In genomic region chr2:238513346-238513745, GRCh38 we compare ENCODE assay signal across 8 cellular contexts.
DNase-seq lines count a peak whose midpoint lies in the region; ATAC-seq, FAIRE-seq and TF ChIP-seq lines count a peak whose summit lies in the region.

No MANE protein-coding gene starts in this region.

- no peak overlapping the region for H3K27ac ChIP-seq in OCI-LY3 (ENCODE audit: low read length)
- H3K27ac ChIP-seq in small intestine (ENCODE audit: low read depth in 1 of 2, low read length in 1 of 2): no peak overlapping the region

- 0 out of 2 replicates have a peak, but pooled peaks cover 2% of the 10 kb centered on the region for H3K27me3 ChIP-seq in BJ (ENCODE audit: control insufficient read depth, insufficient read depth, low read length)
- no peaks in the 10 kb centered on the region for H3K27me3 ChIP-seq in OCI-LY3 (ENCODE audit: low read depth, low read length)
- no peaks in the 10 kb centered on the region for H3K27me3 ChIP-seq in small intestine (ENCODE audit: control insufficient read depth in 2 of 2, insufficient read depth in 2 of 2, low read length in 2 of 2)

- CTCF ChIA-PET in BJ (lab: Yijun Ruan, JAX): interaction anchor here (0.6 to 7.7 kb wide), 38 partner anchors 9 to 649 kb away, joined by 3 to 60 read pairs (median 4); partner anchors contain the start of gene TWIST2

- H3K4me2 ChIP-seq in OCI-LY3 (ENCODE audit: low read length): no peak overlapping the region

- no peak for ATAC-seq in HG03039 (IDR thresholded peaks at IDR 0.05; ENCODE audit: unreplicated experiment)
- ATAC-seq in HG03095 (IDR thresholded peaks at IDR 0.05; ENCODE audit: unreplicated experiment): no peak

- H3K4me3 ChIP-seq in BJ (ENCODE audit: low read depth, low read length) (no peak overlapping the region), OCI-LY3 (ENCODE audit: low read length) (no peak overlapping the region), epithelial cell of proximal tubule (ENCODE audit: low read depth, low read length) (no peak overlapping the region), small intestine (ENCODE audit: low read depth in 1 of 2, low read length in 2 of 2) (no peak overlapping the region)

- no peak overlapping the region for H3K9ac ChIP-seq in OCI-LY3 (ENCODE audit: low read length)

- in situ Hi-C loops in GM13977 (cut with MboI; ENCODE audit: low pct_unique_long_range_greater_than_20kb, low sequenced_read_pairs, unreplicated experiment): no loop called here

- H3K36me3 ChIP-seq in BJ (ENCODE audit: control insufficient read depth, insufficient read depth, low read length) (no peaks in the 10 kb centered on the region), OCI-LY3 (replicated peaks; ENCODE audit: low read depth, low read length) (no peaks in the 10 kb centered on the region), small intestine (ENCODE audit: control insufficient read depth in 2 of 2, insufficient read depth in 2 of 2, low read length in 2 of 2) (no peaks in the 10 kb centered on the region)

- peak; percentile 73 for TF ChIP-seq CTCF in BJ (IDR thresholded peaks at IDR 0.05; ENCODE audit: insufficient read depth, low read depth, low read length)
- TF ChIP-seq CTCF in GM13977 (IDR thresholded peaks at IDR 0.05; ENCODE audit: extremely low read depth, insufficient read depth, missing control alignments): peak; percentile 49
- peak; percentile 63 for TF ChIP-seq CTCF in OCI-LY3 (IDR thresholded peaks at IDR 0.05; ENCODE audit: low read depth, low read length)
- TF ChIP-seq CTCF in epithelial cell of proximal tubule (conservative IDR thresholded peaks at IDR 0.05; ENCODE audit: low read depth, low read length): peak; percentile 78

- H3K9me3 ChIP-seq in OCI-LY3 (ENCODE audit: insufficient read depth, low read length): no peaks in the 10 kb centered on the region
- H3K9me3 ChIP-seq in small intestine (ENCODE audit: control insufficient read depth, low read depth): no peaks in the 10 kb centered on the region

- H2AFZ ChIP-seq in OCI-LY3 (ENCODE audit: low read depth, low read length): no peak overlapping the region

- no peak for FAIRE-seq in small intestine (lab: Jason Lieb, UNC)

- 11 to 24% (median 19%) methylated on average over 3 of the region's 3 CpGs for WGBS in small intestine, 3 donors

- no peaks in the 10 kb centered on the region for H3K79me2 ChIP-seq in OCI-LY3 (ENCODE audit: low read length)

- H4K20me1 ChIP-seq in OCI-LY3 (ENCODE audit: insufficient read depth, low read length): no peaks in the 10 kb centered on the region

- POLR2A ChIA-PET in BJ (lab: Charles Lee): no interaction called here

- DNase-seq in BJ (ENCODE audit: low read depth) (no peak), GM13977 (ENCODE audit: low spot score) (peak; percentile 74), epithelial cell of proximal tubule (ENCODE audit: low read depth) (peak; percentile 4), small intestine (peak; percentile 10), COR-L47 (lab: John Stamatoyannopoulos, UW) (no peak)

- H3K4me1 ChIP-seq in OCI-LY3 (ENCODE audit: low read length) (no peaks in the 10 kb centered on the region), small intestine (ENCODE audit: control insufficient read depth in 2 of 2, insufficient read depth in 1 of 2, low read depth in 1 of 2, low read length in 1 of 2) (no peaks in the 10 kb centered on the region)

Comparison
In these comparisons a context has a peak if more than half of its experiments do, and no peak if none do; other contexts are left out.
1. DNase-seq: peak in GM13977 (single experiment), epithelial cell of proximal tubule (single experiment) and small intestine (single experiment); none in BJ (single experiment) and COR-L47 (single experiment).
2. Peak in every context shown above with its lines, with median percentiles within 50 percentile points of each other: CTCF ChIP-seq.